ENCODE assay signal across 26 cellular contexts in genomic region chr20:51941503-51941902, GRCh38.
"Had no signal": no experiment of that assay in that cellular context is flagged by ENCODE, and none has a peak within 500 bp of the region (broad histone marks: within the 10 kb centered on the region; RNA-seq: fewer than 3 reads in every experiment).

No MANE protein-coding gene starts in this region.

- H3K27me3 ChIP-seq: brain microvascular endothelial cell, Peyer's patch had no signal

- H3K9me3 ChIP-seq: Peyer's patch had no signal

- H3K27me3 Mint-ChIP-seq: activated CD4-positive, alpha-beta T cell treated with anti-CD3 and anti-CD28 coated beads, Interleukin-2, amount 10 ng/mL, durations not matched to agents 7 days and 5 days; activated T-cell treated with anti-CD3 and anti-CD28 coated beads, Interleukin-2, amount 50 U/mL, for 24 hours had no signal

- H3K9ac ChIP-seq: KMS-11 had no signal

- H3K36me3 ChIP-seq: brain microvascular endothelial cell, Peyer's patch had no signal

- DNase-seq: activated CD4-positive, alpha-beta T cell treated with anti-CD3 and anti-CD28 coated beads for 36 hours; activated CD4-positive, alpha-beta T cell treated with anti-CD3 and anti-CD28 coated beads, Interleukin-2, amount 10 ng/mL, durations not matched to agents 7 days and 5 days; activated CD4-positive, alpha-beta T cell treated with anti-CD3 and anti-CD28 coated beads, Interleukin-2, amount 50 U/mL, for 48 hours; activated CD8-positive, alpha-beta T cell treated with anti-CD3 and anti-CD28 coated beads, Interleukin-2, amount 10 ng/mL, durations not matched to agents 7 days and 5 days; activated gamma-delta T cell treated with Interleukin-2 at 50 U/mL for 16 hours; activated naive CD4-positive, alpha-beta T cell treated with anti-CD3 and anti-CD28 coated beads for 36 hours; activated T-cell treated with anti-CD3 and anti-CD28 coated beads, Interleukin-2, amount 50 U/mL, for 24 hours; anterior cingulate cortex; brain microvascular endothelial cell; central memory CD4-positive, alpha-beta T cell; NCI-H1105; NCI-H1417 treated with DMSO at 0.1 percent for 48 hours; NCI-H1930; NCI-H2081 treated with DMSO at 0.1 percent for 48 hours; NCI-H226; NCI-H446 treated with DMSO at 0.1 percent for 48 hours; NCI-H524; NCI-H69; Peyer's patch; RPMI8226; SHP77 treated with DMSO at 0.1 percent for 48 hours had no signal

- H3K27ac Mint-ChIP-seq: activated CD4-positive, alpha-beta T cell treated with anti-CD3 and anti-CD28 coated beads for 36 hours; activated CD4-positive, alpha-beta T cell treated with anti-CD3 and anti-CD28 coated beads, Interleukin-2, amount 10 ng/mL, durations not matched to agents 7 days and 5 days; activated CD8-positive, alpha-beta T cell treated with anti-CD3 and anti-CD28 coated beads, Interleukin-2, amount 10 ng/mL, durations not matched to agents 7 days and 5 days; activated naive CD4-positive, alpha-beta T cell treated with anti-CD3 and anti-CD28 coated beads for 36 hours; activated naive CD4-positive, alpha-beta T cell treated with anti-CD3 and anti-CD28 coated beads, Interleukin-2, amount 50 U/mL, for 72 hours; activated T-cell treated with anti-CD3 and anti-CD28 coated beads, Interleukin-2, amount 50 U/mL, for 24 hours; T-helper 2 cell treated with Interferon-gamma antibody and Interleukin-4, amounts not matched to agents 5 μg/mL and 100 μg/mL, for 36 hours had no signal

- FAIRE-seq: TTC549 had no signal

- ATAC-seq: activated CD4-positive, alpha-beta T cell treated with anti-CD3 and anti-CD28 coated beads for 36 hours; activated CD4-positive, CD25-positive, alpha-beta regulatory T cell treated with anti-CD3 and anti-CD28 coated beads, Interleukin-2, amount 50 U/mL, for 24 hours; activated CD8-positive, alpha-beta T cell treated with anti-CD3 and anti-CD28 coated beads, Interleukin-2, amount 10 ng/mL, durations not matched to agents 7 days and 5 days; activated naive CD4-positive, alpha-beta T cell treated with anti-CD3 and anti-CD28 coated beads, Interleukin-2, amount 50 U/mL, for 72 hours had no signal

- H3K9me3 Mint-ChIP-seq: activated CD4-positive, alpha-beta T cell treated with anti-CD3 and anti-CD28 coated beads, Interleukin-2, amount 10 ng/mL, durations not matched to agents 7 days and 5 days; activated naive CD4-positive, alpha-beta T cell treated with anti-CD3 and anti-CD28 coated beads for 36 hours; activated naive CD4-positive, alpha-beta T cell treated with anti-CD3 and anti-CD28 coated beads, Interleukin-2, amount 50 U/mL, for 72 hours; activated T-cell treated with anti-CD3 and anti-CD28 coated beads, Interleukin-2, amount 50 U/mL, for 24 hours; T-helper 2 cell treated with Interferon-gamma antibody and Interleukin-4, amounts not matched to agents 5 μg/mL and 100 μg/mL, for 36 hours had no signal

- H3K27ac ChIP-seq: brain microvascular endothelial cell, KMS-11, Peyer's patch had no signal

- H3K4me3 Mint-ChIP-seq: activated CD4-positive, alpha-beta T cell treated with anti-CD3 and anti-CD28 coated beads for 36 hours; activated CD4-positive, alpha-beta T cell treated with anti-CD3 and anti-CD28 coated beads, Interleukin-2, amount 10 ng/mL, durations not matched to agents 7 days and 5 days; activated CD8-positive, alpha-beta T cell treated with anti-CD3 and anti-CD28 coated beads, Interleukin-2, amount 10 ng/mL, durations not matched to agents 7 days and 5 days; activated naive CD4-positive, alpha-beta T cell treated with anti-CD3 and anti-CD28 coated beads for 36 hours; activated T-cell treated with anti-CD3 and anti-CD28 coated beads, Interleukin-2, amount 50 U/mL, for 24 hours; T-helper 2 cell treated with Interferon-gamma antibody and Interleukin-4, amounts not matched to agents 5 μg/mL and 100 μg/mL, for 36 hours had no signal

- H3K36me3 Mint-ChIP-seq: activated naive CD4-positive, alpha-beta T cell treated with anti-CD3 and anti-CD28 coated beads, Interleukin-2, amount 50 U/mL, for 72 hours had no signal

- H3K4me3 ChIP-seq: Peyer's patch had no signal

- H3K4me2 ChIP-seq: KMS-11 had no signal

- H3K4me1 Mint-ChIP-seq: activated CD4-positive, alpha-beta T cell treated with anti-CD3 and anti-CD28 coated beads for 36 hours; activated CD4-positive, alpha-beta T cell treated with anti-CD3 and anti-CD28 coated beads, Interleukin-2, amount 10 ng/mL, durations not matched to agents 7 days and 5 days had no signal

- H3K4me1 ChIP-seq: Peyer's patch had no signal
